8 cellular contexts compared by ENCODE assay signal in genomic region chr17:58517928-58518609, GRCh38. TPM values are rescaled to one million over a fixed set of nuclear protein-coding genes. Genes with fewer than 3 reads are reported as not detected.
A peak's percentile ranks its signal among the peaks of the same experiment; 100 is the strongest.
DNase-seq lines count a peak whose midpoint lies in the region; ATAC-seq and TF ChIP-seq lines count a peak whose summit lies in the region.

No MANE protein-coding gene starts in this region.

- H3K9ac ChIP-seq in PC-3 (ENCODE audit: low read length), result peak overlapping the region; percentile 82

- peak overlapping the region; percentile 95 for H3K4me3 ChIP-seq in Jurkat, Clone E6-1 (ENCODE audit: low read length)
- H3K4me3 ChIP-seq in PC-3 (ENCODE audit: low read length), result peak overlapping the region; percentile 83

- POLR2A ChIA-PET in PC-3 (lab: Charles Lee; ENCODE audit: unreplicated experiment), result interaction anchor here (0.6 to 1.0 kb wide), 3 partner anchors 114 to 299 kb away, joined by 3 to 8 read pairs (median 5); no protein-coding TSS in a partner anchor

- H3K4me1 Mint-ChIP-seq in activated T-cell treated with anti-CD3 and anti-CD28 coated beads, Interleukin-2, amount 50 U/mL, for 24 hours (ENCODE audit: low read depth), result peaks cover 48% of the 10 kb centered on the region

- peaks cover 24% of the 10 kb centered on the region for H3K4me1 ChIP-seq in PC-3 (ENCODE audit: insufficient read depth, low read length)

- H3K27ac Mint-ChIP-seq in activated T-cell treated with anti-CD3 and anti-CD28 coated beads, Interleukin-2, amount 50 U/mL, for 24 hours, result peak overlapping the region; percentile 98

- H3K9me3 ChIP-seq in PC-3 (ENCODE audit: low read length), result no peaks in the 10 kb centered on the region

- no peaks in the 10 kb centered on the region for H4K20me1 ChIP-seq in PC-3 (ENCODE audit: low read length)

- no peaks in the 10 kb centered on the region for H3K9me2 ChIP-seq in PC-3 (replicated peaks; ENCODE audit: low read length)

- H3K27me3 Mint-ChIP-seq in activated T-cell treated with anti-CD3 and anti-CD28 coated beads, Interleukin-2, amount 50 U/mL, for 24 hours, result no peaks in the 10 kb centered on the region

- DNase-seq in DMS53 (lab: John Stamatoyannopoulos, UW), result peak; percentile 99
- peak; percentile 100 for DNase-seq in Jurkat, Clone E6-1 (ENCODE audit: low read depth, low spot score)
- DNase-seq in PC-3, result peak; percentile 100
- DNase-seq in activated T-cell treated with anti-CD3 and anti-CD28 coated beads, Interleukin-2, amount 50 U/mL, for 24 hours, result peak; percentile 99
- peak; percentile 100 for DNase-seq in erythroblast (lab: John Stamatoyannopoulos, UW)
- DNase-seq in mucosa of gallbladder (ENCODE audit: low spot score), result peak; percentile 100
- peak; percentile 99 for DNase-seq in stimulated activated CD8-positive, alpha-beta memory T cell treated with anti-CD3 and anti-CD28 coated beads, Interleukin-4, amount 100 ng/mL, for 24 hours (ENCODE audit: low read depth)

- peak overlapping the region; percentile 93 for H3K4me3 Mint-ChIP-seq in activated T-cell treated with anti-CD3 and anti-CD28 coated beads, Interleukin-2, amount 50 U/mL, for 24 hours

- H3K27ac ChIP-seq in PC-3 (ENCODE audit: low read length), result peak overlapping the region; percentile 63

- TF ChIP-seq CTCF in PC-3 (conservative IDR thresholded peaks at IDR 0.05; ENCODE audit: low read depth, low read length), result no peak

- H3K27me3 ChIP-seq in PC-3 (ENCODE audit: low read length), result no peaks in the 10 kb centered on the region

- peak; percentile 76 for ATAC-seq in GM21717 (IDR thresholded peaks at IDR 0.05; ENCODE audit: unreplicated experiment)
- peak; percentile 73 for ATAC-seq in PC-3

- no TSS peak for BruUV-seq in PC-3 (replicated peaks; lab: Mats Ljungman, UMichigan)

- peaks cover 8% of the 10 kb centered on the region for H3K79me2 ChIP-seq in PC-3 (ENCODE audit: low read length)

- peak overlapping the region; percentile 97 for H3K4me2 ChIP-seq in PC-3 (ENCODE audit: low read length)

- peaks cover 15% of the 10 kb centered on the region for H3K36me3 Mint-ChIP-seq in activated T-cell treated with anti-CD3 and anti-CD28 coated beads, Interleukin-2, amount 50 U/mL, for 24 hours (ENCODE audit: low read depth)

- TF ChIP-seq POLR2A in erythroblast (IDR thresholded peaks at IDR 0.05; ENCODE audit: low read length), result peak; percentile 86

- H2AFZ ChIP-seq in PC-3 (ENCODE audit: low read length), result peak overlapping the region; percentile 100

- no peaks in the 10 kb centered on the region for H3K36me3 ChIP-seq in PC-3 (ENCODE audit: low read depth, low read length)

- intact Hi-C loops in PC-3 (cut with micrococcal nuclease), result loop anchor here (1.0 to 10.0 kb wide), 11 partner anchors 59 to 637 kb away; partner anchors contain the start of genes PRR11, RAD51C, SKA2 and SUPT4H1

- CTCF ChIA-PET in PC-3 (lab: Charles Lee), result interaction anchor here (0.7 to 1.0 kb wide), 3 partner anchors 113 to 546 kb away, joined by 3 to 7 read pairs (median 4); no protein-coding TSS in a partner anchor

- H3F3A ChIP-seq in PC-3 (ENCODE audit: low read length, unreplicated experiment), result no peaks in the 10 kb centered on the region

- H3K9me3 Mint-ChIP-seq in activated T-cell treated with anti-CD3 and anti-CD28 coated beads, Interleukin-2, amount 50 U/mL, for 24 hours, result no peaks in the 10 kb centered on the region

RNA-seq across cellular contexts. Expression of gene MTMR4, which starts 3.6 kb away (rescaled TPM):
- 26.3 TPM for polyA plus RNA-seq in Jurkat, Clone E6-1 (2012; ENCODE audit: insufficient read depth, insufficient read length)
- total RNA-seq in PC-3 (2014; rRNA removed) (48.7 and 57.2 TPM in 2 replicates), mucosa of gallbladder (44.7 TPM)

RNA-seq across cellular contexts. Expression of gene HSF5, which starts 29.9 kb away (rescaled TPM):
- not detected for polyA plus RNA-seq in Jurkat, Clone E6-1 (2012; ENCODE audit: insufficient read depth, insufficient read length)
- total RNA-seq in PC-3 (2014; rRNA removed), result not detected in 2 replicates
- total RNA-seq in mucosa of gallbladder, result 0.09 TPM

Comparison
In these comparisons a context has a peak if more than half of its experiments do, and no peak if none do; other contexts are left out.
1. Peak in every context shown above with its lines: DNase-seq, ATAC-seq, H3K4me3 ChIP-seq and H3K27ac ChIP-seq.